In the genomic region with DNA sequence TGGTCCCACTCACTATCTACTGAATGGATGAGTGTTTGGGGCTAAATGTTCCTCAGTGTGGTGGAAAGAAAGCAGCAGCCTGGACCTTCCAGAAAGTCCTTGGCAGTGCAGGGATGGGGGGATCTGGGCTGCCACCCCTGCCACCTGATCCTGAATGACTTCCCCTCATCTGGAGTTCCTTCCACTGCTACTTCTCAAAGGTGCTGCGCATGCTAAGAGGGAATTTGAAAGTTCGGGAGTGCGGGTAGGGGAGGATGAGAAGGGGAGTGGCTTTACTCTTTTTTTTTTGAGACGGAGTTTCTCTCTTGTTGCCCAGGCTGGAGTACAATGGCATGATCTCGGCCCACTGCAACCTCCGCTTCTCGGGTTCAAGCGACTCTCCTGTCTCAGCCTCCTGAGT, we compare ENCODE assay signal across 1 cellular context.
TF ChIP-seq lines count a peak whose summit lies in the region.

No MANE protein-coding gene starts in this region.

TF ChIP-seq in SK-N-SH treated with all-trans-retinoic acid at 6 μM for 48 hours, 23 proteins besides CTCF, POLR2A, EP300 and RAD21 (continued from another document):
- TF ChIP-seq, protein P1, sequence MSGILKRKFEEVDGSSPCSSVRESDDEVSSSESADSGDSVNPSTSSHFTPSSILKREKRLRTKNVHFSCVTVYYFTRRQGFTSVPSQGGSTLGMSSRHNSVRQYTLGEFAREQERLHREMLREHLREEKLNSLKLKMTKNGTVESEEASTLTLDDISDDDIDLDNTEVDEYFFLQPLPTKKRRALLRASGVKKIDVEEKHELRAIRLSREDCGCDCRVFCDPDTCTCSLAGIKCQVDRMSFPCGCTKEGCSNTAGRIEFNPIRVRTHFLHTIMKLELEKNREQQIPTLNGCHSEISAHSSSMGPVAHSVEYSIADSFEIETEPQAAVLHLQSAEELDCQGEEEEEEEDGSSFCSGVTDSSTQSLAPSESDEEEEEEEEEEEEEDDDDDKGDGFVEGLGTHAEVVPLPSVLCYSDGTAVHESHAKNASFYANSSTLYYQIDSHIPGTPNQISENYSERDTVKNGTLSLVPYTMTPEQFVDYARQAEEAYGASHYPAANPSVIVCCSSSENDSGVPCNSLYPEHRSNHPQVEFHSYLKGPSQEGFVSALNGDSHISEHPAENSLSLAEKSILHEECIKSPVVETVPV (CRISPR knock-in tag; IDR thresholded peaks at IDR 0.05), result no peak
- no peak for TF ChIP-seq TOX (CRISPR knock-in tag; IDR thresholded peaks at IDR 0.05; ENCODE audit: borderline replicate concordance)
